10 cellular contexts compared by ENCODE assay signal in the genomic region with DNA sequence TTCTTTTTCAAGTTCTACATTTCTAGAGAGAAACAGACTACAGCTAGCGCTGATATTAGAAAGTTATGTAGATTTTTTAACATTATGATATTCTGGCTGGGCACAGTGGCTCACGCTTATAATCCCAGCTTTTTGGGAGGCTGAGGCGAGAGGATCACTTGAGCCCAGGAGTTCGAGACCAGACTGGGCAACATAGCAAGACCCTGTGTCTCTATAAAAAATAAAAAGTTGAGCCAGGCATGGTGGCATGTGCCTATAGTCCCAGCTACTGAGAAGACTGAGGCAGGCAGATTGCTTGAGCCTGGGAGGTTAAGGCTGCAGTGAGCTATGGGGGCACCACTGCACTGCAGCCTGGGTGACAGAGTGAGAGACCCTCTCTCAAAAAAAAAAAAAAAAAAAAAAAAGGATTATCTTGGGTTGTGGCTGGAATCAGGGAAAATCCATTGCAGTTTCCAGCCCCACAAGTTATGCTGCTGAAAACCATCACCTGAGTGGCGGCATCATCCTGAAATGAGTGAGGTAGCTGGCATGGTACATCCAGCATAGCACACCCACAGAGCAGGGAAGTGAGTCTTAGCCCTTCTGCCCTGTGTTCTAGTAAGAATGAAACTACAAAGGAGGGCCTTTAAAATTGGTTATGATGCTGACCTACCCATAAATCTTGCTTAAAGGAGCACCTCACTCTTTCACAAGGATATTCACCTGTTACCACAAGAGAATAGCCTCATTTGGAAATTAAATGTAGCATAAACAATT.
DNase-seq lines count a peak whose midpoint lies in the region; ATAC-seq and TF ChIP-seq lines count a peak whose summit lies in the region.
"Had no signal": no experiment of that assay in that cellular context is flagged by ENCODE, and none has a peak within 500 bp of the region (broad histone marks: within the 10 kb centered on the region; RNA-seq: fewer than 3 reads in every experiment).

No MANE protein-coding gene starts in this region.

- H3K27ac Mint-ChIP-seq in activated CD8-positive, alpha-beta memory T cell treated with anti-CD3 and anti-CD28 coated beads, Interleukin-2, amount 10 ng/mL, durations not matched to agents 7 days and 5 days: peak overlapping the region; percentile 96
- H3K27ac Mint-ChIP-seq in stimulated activated memory B cell treated with anti-CD40 and anti-IgM and Interleukin-4, amounts not matched to agents 10 μg/mL and 1 μg/mL and 100 μg/mL, for 72 hours: peak overlapping the region; percentile 95
- no peak overlapping the region for H3K27ac Mint-ChIP-seq in glutamatergic neuron (ENCODE audit: unreplicated experiment)

- intact Hi-C loops in PC-9 (cut with micrococcal nuclease; ENCODE audit: unreplicated experiment): no loop called here

- H3K4me2 ChIP-seq in PC-9: peak overlapping the region; percentile 60

- DNase-seq in activated CD8-positive, alpha-beta memory T cell treated with anti-CD3 and anti-CD28 coated beads, Interleukin-2, amount 10 ng/mL, durations not matched to agents 7 days and 5 days: peak; percentile 68
- no peak for DNase-seq in activated CD8-positive, alpha-beta memory T cell treated with anti-CD3 and anti-CD28 coated beads for 24 hours
- DNase-seq in PC-9: peak in 1 of 2 experiments; percentile 38
- DNase-seq in glomerular visceral epithelial cell (ENCODE audit: extremely low spot score): no peak
- no peak for DNase-seq in glutamatergic neuron
- DNase-seq in occipital lobe (lab: John Stamatoyannopoulos, UW): no peak
- DNase-seq: amygdala, lower lobe of right lung had no signal

- peak overlapping the region; percentile 77 for H3K27ac ChIP-seq in PC-9
- H3K27ac ChIP-seq: lower lobe of right lung had no signal

- H3F3A ChIP-seq in PC-9 (ENCODE audit: insufficient read depth, low read depth): peaks cover 33% of the 10 kb centered on the region

- H3K4me1 Mint-ChIP-seq in activated CD8-positive, alpha-beta memory T cell treated with anti-CD3 and anti-CD28 coated beads, Interleukin-2, amount 10 ng/mL, durations not matched to agents 7 days and 5 days: peaks cover 86% of the 10 kb centered on the region
- H3K4me1 Mint-ChIP-seq in stimulated activated memory B cell treated with anti-CD40 and anti-IgM and Interleukin-4, amounts not matched to agents 10 μg/mL and 1 μg/mL and 100 μg/mL, for 72 hours: peaks cover 71% of the 10 kb centered on the region
- H3K4me1 Mint-ChIP-seq in glutamatergic neuron (ENCODE audit: low read depth, unreplicated experiment): no peaks in the 10 kb centered on the region

- H3K9me2 ChIP-seq in PC-9 (ENCODE audit: insufficient read depth): no peaks in the 10 kb centered on the region

- peaks cover 53% of the 10 kb centered on the region for H3K36me3 Mint-ChIP-seq in activated CD8-positive, alpha-beta memory T cell treated with anti-CD3 and anti-CD28 coated beads, Interleukin-2, amount 10 ng/mL, durations not matched to agents 7 days and 5 days
- H3K36me3 Mint-ChIP-seq in stimulated activated memory B cell treated with anti-CD40 and anti-IgM and Interleukin-4, amounts not matched to agents 10 μg/mL and 1 μg/mL and 100 μg/mL, for 72 hours: peaks cover 48% of the 10 kb centered on the region
- H3K36me3 Mint-ChIP-seq in glutamatergic neuron (ENCODE audit: unreplicated experiment): no peaks in the 10 kb centered on the region

- TF ChIP-seq CTCF in PC-9 (conservative IDR thresholded peaks at IDR 0.05): no peak
- TF ChIP-seq CTCF in glutamatergic neuron (IDR thresholded peaks at IDR 0.05; ENCODE audit: partially characterized antibody, unreplicated experiment): no peak

- no peaks in the 10 kb centered on the region for H3K27me3 ChIP-seq in PC-9 (ENCODE audit: insufficient read depth, low read depth)

- POLR2A ChIA-PET in PC-9 (lab: Charles Lee; ENCODE audit: unreplicated experiment): no interaction called here

- no peaks in the 10 kb centered on the region for H3K27me3 Mint-ChIP-seq in activated CD8-positive, alpha-beta memory T cell treated with anti-CD3 and anti-CD28 coated beads, Interleukin-2, amount 10 ng/mL, durations not matched to agents 7 days and 5 days
- H3K27me3 Mint-ChIP-seq in stimulated activated memory B cell treated with anti-CD40 and anti-IgM and Interleukin-4, amounts not matched to agents 10 μg/mL and 1 μg/mL and 100 μg/mL, for 72 hours: no peaks in the 10 kb centered on the region
- peaks cover 2% of the 10 kb centered on the region for H3K27me3 Mint-ChIP-seq in glutamatergic neuron (ENCODE audit: unreplicated experiment)

- no peaks in the 10 kb centered on the region for H4K20me1 ChIP-seq in PC-9 (ENCODE audit: insufficient read depth)

- BruUV-seq in PC-9 (replicated peaks; lab: Mats Ljungman, UMichigan): no TSS peak

- H3K4me3 ChIP-seq in PC-9: 0 out of 2 replicates have a peak overlapping the region, but pooled peaks have one; percentile 16
- H3K4me3 ChIP-seq: lower lobe of right lung had no signal

- peaks cover 32% of the 10 kb centered on the region for H3K4me1 ChIP-seq in PC-9 (replicated peaks; ENCODE audit: insufficient read depth)

- peak overlapping the region; percentile 5 for H3K4me3 Mint-ChIP-seq in activated CD8-positive, alpha-beta memory T cell treated with anti-CD3 and anti-CD28 coated beads, Interleukin-2, amount 10 ng/mL, durations not matched to agents 7 days and 5 days
- no peak overlapping the region for H3K4me3 Mint-ChIP-seq in stimulated activated memory B cell treated with anti-CD40 and anti-IgM and Interleukin-4, amounts not matched to agents 10 μg/mL and 1 μg/mL and 100 μg/mL, for 72 hours
- H3K4me3 Mint-ChIP-seq in glutamatergic neuron (ENCODE audit: unreplicated experiment): no peak overlapping the region

- no peaks in the 10 kb centered on the region for H3K36me3 ChIP-seq in PC-9 (ENCODE audit: low read depth)
- H3K36me3 ChIP-seq: lower lobe of right lung had no signal

- CTCF ChIA-PET in activated CD8-positive, alpha-beta memory T cell treated with anti-CD3 and anti-CD28 coated beads, Interleukin-2, amount 10 ng/mL, durations not matched to agents 7 days and 5 days (lab: Charles Lee): interaction anchor here (0.7 to 2.7 kb wide), 14 partner anchors 9 to 197 kb away, joined by 3 to 21 read pairs (median 4); no protein-coding TSS in a partner anchor
- CTCF ChIA-PET in PC-9 (lab: Charles Lee): interaction anchor here (0.8 kb wide), 1 partner anchor 432 kb away, joined by 13 read pairs; no protein-coding TSS in a partner anchor

- H3K9me3 Mint-ChIP-seq in activated CD8-positive, alpha-beta memory T cell treated with anti-CD3 and anti-CD28 coated beads, Interleukin-2, amount 10 ng/mL, durations not matched to agents 7 days and 5 days (ENCODE audit: low read depth): no peaks in the 10 kb centered on the region
- no peaks in the 10 kb centered on the region for H3K9me3 Mint-ChIP-seq in stimulated activated memory B cell treated with anti-CD40 and anti-IgM and Interleukin-4, amounts not matched to agents 10 μg/mL and 1 μg/mL and 100 μg/mL, for 72 hours
- peaks cover 3% of the 10 kb centered on the region for H3K9me3 Mint-ChIP-seq in glutamatergic neuron (ENCODE audit: unreplicated experiment)

- no peak overlapping the region for H2AFZ ChIP-seq in PC-9

- no peaks in the 10 kb centered on the region for H3K9me3 ChIP-seq in PC-9 (ENCODE audit: insufficient read depth, low read depth)
- H3K9me3 ChIP-seq: lower lobe of right lung had no signal

- H3K79me2 ChIP-seq in PC-9 (ENCODE audit: low read depth): no peaks in the 10 kb centered on the region

- peak; percentile 54 for ATAC-seq in activated CD8-positive, alpha-beta memory T cell treated with anti-CD3 and anti-CD28 coated beads, Interleukin-2, amount 10 ng/mL, durations not matched to agents 7 days and 5 days
- peak; percentile 68 for ATAC-seq in HG02623 (IDR thresholded peaks at IDR 0.05; ENCODE audit: unreplicated experiment)
- peak; percentile 84 for ATAC-seq in stimulated activated memory B cell treated with anti-CD40 and anti-IgM and Interleukin-4, amounts not matched to agents 10 μg/mL and 1 μg/mL and 100 μg/mL, for 72 hours
- ATAC-seq: lower lobe of right lung had no signal
